ENCODE assay signal across 12 cellular contexts in genomic region chr10:76743169-76743568, GRCh38.
DNase-seq lines count a peak whose midpoint lies in the region; ATAC-seq and TF ChIP-seq lines count a peak whose summit lies in the region.
"Had no signal": no experiment of that assay in that cellular context is flagged by ENCODE, and none has a peak within 500 bp of the region (broad histone marks: within the 10 kb centered on the region; RNA-seq: fewer than 3 reads in every experiment).

No MANE protein-coding gene starts in this region.

- ATAC-seq in mucosa of descending colon, result no peak
- ATAC-seq: CD8-positive, alpha-beta T cell had no signal

- H3K9ac ChIP-seq in adipocyte (ENCODE audit: low read length) (peak overlapping the region; percentile 34), colonic mucosa (ENCODE audit: low read depth in 2 of 2, low read length in 2 of 2) (no peak overlapping the region)
- H3K9ac ChIP-seq: BLaER1 treated with 17β-estradiol and CSF1 and Interleukin-3, amounts not matched to agents 10 nM and 100 nM had no signal

- intact Hi-C loops in tibial artery (cut with DNase I; ENCODE audit: low total_unique reads) (no loop called here), mucosa of descending colon (cut with DNase I, micrococcal nuclease) (no loop called here), colonic mucosa (cut with DNase I) (no loop called here)

- H3K4me1 ChIP-seq in adipocyte (ENCODE audit: control insufficient read depth, insufficient read depth, low read length) (no peaks in the 10 kb centered on the region), tibial artery (no peaks in the 10 kb centered on the region), mucosa of descending colon (ENCODE audit: low read depth) (no peaks in the 10 kb centered on the region), colonic mucosa (no peaks in the 10 kb centered on the region)
- H3K4me1 ChIP-seq: BLaER1 treated with 17β-estradiol and CSF1 and Interleukin-3, amounts not matched to agents 10 nM and 100 nM; HAP-1 had no signal

- H3K9me3 ChIP-seq in adipocyte (ENCODE audit: control insufficient read depth, low read length) (no peaks in the 10 kb centered on the region), tibial artery (no peaks in the 10 kb centered on the region), mucosa of descending colon (no peaks in the 10 kb centered on the region), colonic mucosa (no peaks in the 10 kb centered on the region)
- H3K9me3 ChIP-seq: BLaER1 treated with 17β-estradiol and CSF1 and Interleukin-3, amounts not matched to agents 10 nM and 100 nM; HAP-1 had no signal

- H3K27ac ChIP-seq in tibial artery, result peak overlapping the region; percentile 18 to 28
- no peak overlapping the region for H3K27ac ChIP-seq in colonic mucosa
- H3K27ac ChIP-seq: BLaER1 treated with 17β-estradiol and CSF1 and Interleukin-3, amounts not matched to agents 10 nM and 100 nM had no signal

- no peak for TF ChIP-seq CTCF in AG10803 (conservative IDR thresholded peaks at IDR 0.05; ENCODE audit: low read length)
- no peak for TF ChIP-seq CTCF in fibroblast of mammary gland (conservative IDR thresholded peaks at IDR 0.05; ENCODE audit: control insufficient read depth, insufficient read depth, low read depth, low read length)
- no peak for TF ChIP-seq CTCF in tibial artery (IDR thresholded peaks at IDR 0.05)
- TF ChIP-seq CTCF in mucosa of descending colon (IDR thresholded peaks at IDR 0.05), result no peak
- TF ChIP-seq CTCF in colonic mucosa (IDR thresholded peaks at IDR 0.05), result no peak

- H3K27me3 ChIP-seq in adipocyte (replicated peaks; ENCODE audit: control insufficient read depth, insufficient read depth, low read length) (no peaks in the 10 kb centered on the region), tibial artery (no peaks in the 10 kb centered on the region), colonic mucosa (no peaks in the 10 kb centered on the region)
- H3K27me3 ChIP-seq: BLaER1 treated with 17β-estradiol and CSF1 and Interleukin-3, amounts not matched to agents 10 nM and 100 nM had no signal

- H3K36me3 ChIP-seq in adipocyte (ENCODE audit: control insufficient read depth, insufficient read depth, low read length, severe bottlenecking), result no peaks in the 10 kb centered on the region
- no peaks in the 10 kb centered on the region for H3K36me3 ChIP-seq in tibial artery
- H3K36me3 ChIP-seq in mucosa of descending colon (ENCODE audit: low read depth), result no peaks in the 10 kb centered on the region
- no peaks in the 10 kb centered on the region for H3K36me3 ChIP-seq in colonic mucosa
- H3K36me3 ChIP-seq: BLaER1 treated with 17β-estradiol and CSF1 and Interleukin-3, amounts not matched to agents 10 nM and 100 nM; HAP-1 had no signal

- DNase-seq in AG10803 (ENCODE audit: low read depth) (peak; percentile 49), adipocyte (ENCODE audit: low read depth) (no peak), fibroblast of mammary gland (ENCODE audit: low read depth) (peak; percentile 7), tibial artery (no peak), mucosa of descending colon (no peak), NCI-H2029 (lab: John Stamatoyannopoulos, UW) (no peak), colonic mucosa (no peak)
- DNase-seq: 8988T; CD8-positive, alpha-beta T cell; COR-L47 had no signal

- H3K4me3 ChIP-seq in AG10803 (ENCODE audit: low read length) (no peak overlapping the region), adipocyte (ENCODE audit: low read length) (no peak overlapping the region), fibroblast of mammary gland (ENCODE audit: control insufficient read depth, low read depth, low read length) (no peak overlapping the region), tibial artery (no peak overlapping the region), mucosa of descending colon (no peak overlapping the region), colonic mucosa (no peak overlapping the region)
- H3K4me3 ChIP-seq: BLaER1 treated with 17β-estradiol and CSF1 and Interleukin-3, amounts not matched to agents 10 nM and 100 nM; HAP-1 had no signal

Comparison
In these comparisons a context has a peak if more than half of its experiments do, and no peak if none do; other contexts are left out.
1. DNase-seq: peak in AG10803 (single experiment) and fibroblast of mammary gland (single experiment); none in adipocyte (single experiment), tibial artery (0 of 2), mucosa of descending colon (0 of 3), NCI-H2029 (single experiment) and colonic mucosa (single experiment).